In the genomic region with DNA sequence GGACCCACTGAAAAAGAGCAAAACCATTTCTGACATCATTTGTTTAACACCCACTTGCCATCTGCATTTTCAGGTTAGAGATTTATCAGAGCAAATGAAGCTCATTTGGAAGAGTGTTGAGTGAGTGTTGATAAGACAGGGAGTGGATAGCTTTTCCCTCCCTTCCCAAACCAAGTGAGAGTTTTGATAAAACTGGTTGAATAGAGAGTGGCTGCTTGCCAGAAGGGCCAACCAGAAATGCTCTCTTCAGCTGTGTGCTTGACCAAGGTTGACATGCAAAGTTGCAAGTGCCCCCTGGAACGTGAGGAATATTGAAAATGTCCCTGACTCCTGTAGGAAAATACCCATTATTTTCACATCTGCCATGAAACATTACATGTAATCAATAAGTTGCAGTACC, we compare ENCODE assay signal across 19 cellular contexts.
"Had no signal": no experiment of that assay in that cellular context is flagged by ENCODE, and none has a peak within 500 bp of the region (broad histone marks: within the 10 kb centered on the region; RNA-seq: fewer than 3 reads in every experiment).

No MANE protein-coding gene starts in this region.

- H3K9me3 ChIP-seq: ovary, psoas muscle, sigmoid colon, stomach, tibial artery, upper lobe of left lung had no signal

- H3K27ac ChIP-seq: coronary artery, neural progenitor cell, ovary, psoas muscle, sigmoid colon, stomach, tibial artery, upper lobe of left lung had no signal

- H3K4me3 ChIP-seq: coronary artery, neural progenitor cell, ovary, psoas muscle, sigmoid colon, stomach, tibial artery, upper lobe of left lung had no signal

- H2AFZ ChIP-seq: neural progenitor cell had no signal

- H3K36me3 ChIP-seq: neural progenitor cell, ovary, sigmoid colon, stomach, tibial artery, upper lobe of left lung had no signal

- H3K27me3 ChIP-seq: neural progenitor cell, ovary, sigmoid colon, stomach, tibial artery, upper lobe of left lung had no signal

- H3K9ac ChIP-seq: neural progenitor cell had no signal

- H3K4me2 ChIP-seq: neural progenitor cell had no signal

- H3K4me1 ChIP-seq: psoas muscle, sigmoid colon, stomach, tibial artery, upper lobe of left lung had no signal

- DNase-seq: dermis blood vessel endothelial cell; effector memory CD8-positive, alpha-beta T cell; mesenchymal stem cell; midbrain; naive thymus-derived CD4-positive, alpha-beta T cell; nucleus accumbens; ovary; posterior cingulate gyrus; psoas muscle; right cardiac atrium; sigmoid colon; stimulated activated CD4-positive, alpha-beta T cell treated with anti-CD3 and anti-CD28 coated beads, Interleukin-2, amount 100 ng/mL, for 24 hours; stimulated activated CD4-positive, alpha-beta T cell treated with anti-CD3 and anti-CD28 coated beads, Interleukin-4, amount 100 ng/mL, for 24 hours; stimulated activated naive CD4-positive, alpha-beta T cell treated with Interleukin-2 at 50 U/mL for 16 hours; stomach; tibial artery; upper lobe of left lung had no signal
